In genomic region chr10:132331956-132332749, GRCh38 we compare ENCODE assay signal across 8 cellular contexts. TPM values are rescaled to one million over a fixed set of nuclear protein-coding genes. Genes with fewer than 3 reads are reported as not detected.
DNase-seq lines count a peak whose midpoint lies in the region; ATAC-seq and TF ChIP-seq lines count a peak whose summit lies in the region.

Gene LRRC27, plus strand, starts transcription at chr10:132332193. Its CDS starts 1,332 bp downstream, at chr10:132333525.

- TF ChIP-seq CTCF in GM13977 (IDR thresholded peaks at IDR 0.05; ENCODE audit: extremely low read depth, insufficient read depth, missing control alignments) (no peak), heart right ventricle (IDR thresholded peaks at IDR 0.05) (no peak), type B pancreatic cell (conservative IDR thresholded peaks at IDR 0.05) (no peak)

- H3K27me3 ChIP-seq in heart right ventricle, result no peaks in the 10 kb centered on the region

- H3K4me1 ChIP-seq in heart right ventricle, result peaks cover 5 to 59% (median 52%) of the 10 kb centered on the region in 9 donors

- H3K4me3 ChIP-seq in heart right ventricle, result peak within 1 kb of the TSS; percentile 68 to 97 (median 85)

- peak within 1 kb of the TSS; percentile 4 to 90 (median 86) for H3K27ac ChIP-seq in heart right ventricle

- no peaks in the 10 kb centered on the region for H3K27me3 Mint-ChIP-seq in type B pancreatic cell

- in situ Hi-C loops in GM13977 (cut with MboI; ENCODE audit: low pct_unique_long_range_greater_than_20kb, low sequenced_read_pairs, unreplicated experiment), result no loop called here

- H3K27ac Mint-ChIP-seq in type B pancreatic cell, result peak within 1 kb of the TSS; percentile 82

- H3K4me1 Mint-ChIP-seq in type B pancreatic cell (ENCODE audit: unreplicated experiment), result peaks cover 44% of the 10 kb centered on the region

- WGBS in heart right ventricle, 2 donors, result 4% methylated on average over 51 to 71 of the region's 71 CpGs

- peak; percentile 83 for ATAC-seq in HG02870 (IDR thresholded peaks at IDR 0.05; ENCODE audit: unreplicated experiment)
- peak; percentile 93 to 97 (median 94) for ATAC-seq in heart right ventricle

- DNase-seq in GM13977 (ENCODE audit: low spot score) (peak; percentile 99), NCI-H1436 treated with DMSO at 0.1 percent for 48 hours (lab: John Stamatoyannopoulos, UW) (peak; percentile 91), T follicular helper cell (ENCODE audit: low read depth) (peak; percentile 99), amniotic epithelial cell (ENCODE audit: low read depth) (peak; percentile 93), heart right ventricle (peak; percentile 99 to 100), posterior cingulate gyrus (peak; percentile 92 to 99 (median 96)), type B pancreatic cell (ENCODE audit: extremely low spot score, unreplicated experiment) (peak; percentile 100)

- H3K36me3 ChIP-seq in heart right ventricle, result peaks cover 0 to 3% (median 0%) of the 10 kb centered on the region in 9 donors

- peaks cover 12% of the 10 kb centered on the region for H3K36me3 Mint-ChIP-seq in type B pancreatic cell

- H3K9me3 ChIP-seq in heart right ventricle, result no peaks in the 10 kb centered on the region

- no peaks in the 10 kb centered on the region for H3K9me3 Mint-ChIP-seq in type B pancreatic cell

- H3K4me3 Mint-ChIP-seq in type B pancreatic cell, result peak within 1 kb of the TSS; percentile 97

- intact Hi-C loops in heart right ventricle (cut with DNase I) (loop anchor here in 3 of 10 donors (2.0 kb wide), 1 partner anchor 23 kb away; no protein-coding TSS in a partner anchor), posterior cingulate gyrus (cut with DNase I) (loop anchor here (1.0 to 5.0 kb wide), 2 partner anchors 24 to 110 kb away; no protein-coding TSS in a partner anchor)

RNA-seq across cellular contexts. Expression of gene LRRC27, which starts in this region (rescaled TPM):
- total RNA-seq in heart right ventricle (1 to 10 TPM; 3.0 to 8.1 (median 4.7) TPM), type B pancreatic cell (ENCODE audit: low replicate concordance) (8.9 and 14.2 TPM in 2 replicates)
- 1 to 10 TPM; 3.5 to 6.0 TPM for polyA plus RNA-seq in heart right ventricle

Comparison
In these comparisons a context has a peak if more than half of its experiments do, and no peak if none do; other contexts are left out.
1. Peak in every context shown above with its lines: DNase-seq, ATAC-seq, H3K4me3 ChIP-seq and H3K27ac ChIP-seq.